18 cellular contexts compared by ENCODE assay signal in genomic region chr18:23723121-23723520, GRCh38.
"Had no signal": no experiment of that assay in that cellular context is flagged by ENCODE, and none has a peak within 500 bp of the region (broad histone marks: within the 10 kb centered on the region; RNA-seq: fewer than 3 reads in every experiment).

No MANE protein-coding gene starts in this region.

- H3K4me3 ChIP-seq: cardiac muscle cell, left lung, prostate gland, right lobe of liver, testis had no signal

- H3K9me3 ChIP-seq: left lung, prostate gland, right lobe of liver, testis had no signal

- FAIRE-seq: colon had no signal

- H3K36me3 ChIP-seq: cardiac muscle cell, left lung, prostate gland, right lobe of liver had no signal

- H3K27ac ChIP-seq: cardiac muscle cell, epithelial cell of prostate, left lung, prostate gland, right lobe of liver, testis had no signal

- H3K4me1 ChIP-seq: prostate gland, right lobe of liver had no signal

- H3K36me3 Mint-ChIP-seq: activated naive CD8-positive, alpha-beta T cell had no signal

- H3K4me3 Mint-ChIP-seq: activated naive CD8-positive, alpha-beta T cell; nephron; stimulated activated naive CD8-positive, alpha-beta T cell treated with anti-CD3 and anti-CD28 coated beads, Interleukin-15, Interleukin-2, amounts not matched to agents 100 ng/mL and 50 ng/mL, for 24 hours; T-helper 17 cell had no signal

- H3K27me3 ChIP-seq: cardiac muscle cell, left lung, right lobe of liver, testis had no signal

- H3K9me3 Mint-ChIP-seq: nephron; stimulated activated naive CD8-positive, alpha-beta T cell treated with anti-CD3 and anti-CD28 coated beads, Interleukin-15, Interleukin-2, amounts not matched to agents 100 ng/mL and 50 ng/mL, for 24 hours had no signal

- DNase-seq: activated CD4-positive, alpha-beta T cell treated with anti-CD3 and anti-CD28 coated beads, Interleukin-2, amount 50 U/mL, for 1 hour; activated effector memory CD4-positive, alpha-beta T cell treated with anti-CD3 and anti-CD28 coated beads, Interleukin-2, amount 50 U/mL, for 16 hours; aorta; head of caudate nucleus; islet precursor cell; left lung; occipital lobe; right lobe of liver; stimulated activated CD4-positive, alpha-beta T cell treated with anti-CD3 and anti-CD28 coated beads, Interleukin-12 subunit alpha, Interleukin-12 subunit beta, amount 100 ng/mL, for 4 hours; T-helper 17 cell; testis had no signal

- H3K27ac Mint-ChIP-seq: activated naive CD8-positive, alpha-beta T cell; nephron; stimulated activated naive CD8-positive, alpha-beta T cell treated with anti-CD3 and anti-CD28 coated beads, Interleukin-15, Interleukin-2, amounts not matched to agents 100 ng/mL and 50 ng/mL, for 24 hours; T-helper 17 cell had no signal

- H3K4me1 Mint-ChIP-seq: T-helper 17 cell had no signal
